ENCODE assay signal across 7 cellular contexts in the genomic region with DNA sequence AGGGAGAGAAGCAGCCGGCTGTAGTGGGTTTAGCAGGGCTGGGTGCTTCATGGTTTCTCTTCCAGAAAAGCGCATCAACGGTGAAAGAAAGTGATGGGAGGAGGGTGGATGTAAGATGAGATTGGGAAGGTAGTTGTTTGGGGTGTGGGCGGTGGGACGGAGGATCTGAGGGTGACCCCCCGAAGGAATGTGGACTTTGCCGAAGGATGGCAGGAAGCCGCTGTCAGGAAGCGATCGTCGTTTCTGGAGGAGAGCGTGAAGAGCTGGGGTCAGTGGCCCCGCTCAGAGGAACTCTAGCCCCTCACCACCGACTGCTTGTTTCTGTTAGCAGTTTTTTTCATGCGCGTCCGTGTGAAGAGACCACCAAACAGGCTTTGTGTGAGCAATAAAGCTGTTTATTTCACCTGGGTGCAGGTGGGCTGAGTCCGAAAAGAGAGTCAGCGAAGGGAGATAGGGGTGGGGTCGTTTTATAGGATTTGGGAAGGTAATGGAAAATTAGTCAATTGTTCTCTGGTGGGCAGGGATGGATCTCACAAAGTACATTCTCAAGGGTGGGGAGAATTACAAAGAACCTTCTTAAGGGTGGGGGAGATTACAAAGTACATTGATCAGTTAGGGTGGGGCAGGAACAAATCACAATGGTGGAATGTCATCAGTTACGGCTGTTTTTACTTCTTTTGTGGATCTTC. TPM values are rescaled to one million over a fixed set of nuclear protein-coding genes. Genes with fewer than 3 reads are reported as not detected.
DNase-seq lines count a peak whose midpoint lies in the region; ATAC-seq, FAIRE-seq and TF ChIP-seq lines count a peak whose summit lies in the region.
"Not testable (repeated sequence)": the region's sequence is repeated elsewhere in the genome, so short reads cannot be mapped to it uniquely, and the experiment has no call there.

No MANE protein-coding gene starts in this region.

- intact Hi-C loops in sciatic nerve (cut with DNase I): not testable (repeated sequence)

- CTCF ChIA-PET in activated CD4-positive, alpha-beta T cell treated with anti-CD3 and anti-CD28 coated beads, Interleukin-2, amount 10 ng/mL, durations not matched to agents 7 days and 5 days (lab: Charles Lee): interaction anchor here (0.7 to 1.9 kb wide), 8 partner anchors 9 to 233 kb away, joined by 3 to 9 read pairs (median 4); no protein-coding TSS in a partner anchor

- not testable (repeated sequence) for H3K9me3 Mint-ChIP-seq in activated CD4-positive, alpha-beta T cell treated with anti-CD3 and anti-CD28 coated beads, Interleukin-2, amount 10 ng/mL, durations not matched to agents 7 days and 5 days; glutamatergic neuron (ENCODE audit: unreplicated experiment); memory B cell

- peaks cover 49% of the 10 kb centered on the region for H3K4me1 Mint-ChIP-seq in activated CD4-positive, alpha-beta T cell treated with anti-CD3 and anti-CD28 coated beads, Interleukin-2, amount 10 ng/mL, durations not matched to agents 7 days and 5 days
- peaks cover 19% of the 10 kb centered on the region for H3K4me1 Mint-ChIP-seq in glutamatergic neuron (ENCODE audit: low read depth, unreplicated experiment)
- peaks cover 42% of the 10 kb centered on the region for H3K4me1 Mint-ChIP-seq in memory B cell

- not testable (repeated sequence) for H3K9me2 ChIP-seq in Loucy (replicated peaks; ENCODE audit: low read depth, low read length)

- peak overlapping the region; percentile 65; the same call in 1 of the 2 replicates for H2AFZ ChIP-seq in Loucy (ENCODE audit: low read length)

- POLR2A ChIA-PET in activated CD4-positive, alpha-beta T cell treated with anti-CD3 and anti-CD28 coated beads, Interleukin-2, amount 10 ng/mL, durations not matched to agents 7 days and 5 days (lab: Charles Lee): not testable (repeated sequence)

- FAIRE-seq in GM18507 (lab: Jason Lieb, UNC): peak; percentile 9
- FAIRE-seq in bronchial epithelial cell (lab: Jason Lieb, UNC): not testable (repeated sequence)

- H3K27me3 ChIP-seq in Loucy (ENCODE audit: insufficient read depth, low read length, poor library complexity, severe bottlenecking); bronchial epithelial cell (ENCODE audit: control insufficient read depth, insufficient read depth, low read length): not testable (repeated sequence)

- peaks cover 59% of the 10 kb centered on the region for H3K79me2 ChIP-seq in Loucy (ENCODE audit: insufficient read depth, low read length)

- ATAC-seq in memory B cell (ENCODE audit: low read depth): not testable (repeated sequence)
- peak; percentile 3 for ATAC-seq in sciatic nerve

- peaks cover 41% of the 10 kb centered on the region for H4K20me1 ChIP-seq in Loucy (ENCODE audit: insufficient read depth, low read length, poor library complexity, severe bottlenecking)

- peaks cover 40% of the 10 kb centered on the region for H3K36me3 Mint-ChIP-seq in activated CD4-positive, alpha-beta T cell treated with anti-CD3 and anti-CD28 coated beads, Interleukin-2, amount 10 ng/mL, durations not matched to agents 7 days and 5 days (ENCODE audit: low read depth)
- H3K36me3 Mint-ChIP-seq in glutamatergic neuron (ENCODE audit: unreplicated experiment); memory B cell: not testable (repeated sequence)

- H3K27me3 Mint-ChIP-seq in activated CD4-positive, alpha-beta T cell treated with anti-CD3 and anti-CD28 coated beads, Interleukin-2, amount 10 ng/mL, durations not matched to agents 7 days and 5 days; glutamatergic neuron (ENCODE audit: unreplicated experiment); memory B cell: not testable (repeated sequence)

- peak overlapping the region; percentile 92 for H3K4me2 ChIP-seq in Loucy (ENCODE audit: low read depth, low read length, poor library complexity, severe bottlenecking)

- not testable (repeated sequence) for DNase-seq in GM18507 (ENCODE audit: extremely low spot score, insufficient read length, low read depth); activated CD4-positive, alpha-beta T cell treated with anti-CD3 and anti-CD28 coated beads, Interleukin-2, amount 10 ng/mL, durations not matched to agents 7 days and 5 days; bronchial epithelial cell (ENCODE audit: low read depth); memory B cell (ENCODE audit: low spot score in 2 of 2); sciatic nerve (ENCODE audit: low spot score)
- peak; percentile 20 for DNase-seq in glutamatergic neuron

- TF ChIP-seq CTCF in Loucy (conservative IDR thresholded peaks at IDR 0.05; ENCODE audit: low read length); bronchial epithelial cell (IDR thresholded peaks at IDR 0.05; ENCODE audit: insufficient read depth, low read length, severe bottlenecking); glutamatergic neuron (IDR thresholded peaks at IDR 0.05; ENCODE audit: partially characterized antibody, unreplicated experiment): not testable (repeated sequence)

- peak overlapping the region; percentile 97 for H3K27ac Mint-ChIP-seq in activated CD4-positive, alpha-beta T cell treated with anti-CD3 and anti-CD28 coated beads, Interleukin-2, amount 10 ng/mL, durations not matched to agents 7 days and 5 days
- H3K27ac Mint-ChIP-seq in glutamatergic neuron (ENCODE audit: unreplicated experiment): peak overlapping the region; percentile 96
- peak overlapping the region; percentile 95 for H3K27ac Mint-ChIP-seq in memory B cell

- peak overlapping the region; percentile 99 for H3K4me3 Mint-ChIP-seq in activated CD4-positive, alpha-beta T cell treated with anti-CD3 and anti-CD28 coated beads, Interleukin-2, amount 10 ng/mL, durations not matched to agents 7 days and 5 days
- H3K4me3 Mint-ChIP-seq in glutamatergic neuron (ENCODE audit: unreplicated experiment) (peak overlapping the region; percentile 93), memory B cell (peak overlapping the region; percentile 94)

- H3K9ac ChIP-seq in Loucy (ENCODE audit: low read depth, low read length, poor library complexity, severe bottlenecking): peak overlapping the region; percentile 96

- peaks cover 32% of the 10 kb centered on the region for H3K4me1 ChIP-seq in Loucy (ENCODE audit: insufficient read depth, low read length, poor library complexity, severe bottlenecking)

- not testable (repeated sequence) for H3K9me3 ChIP-seq in Loucy (ENCODE audit: insufficient read depth, low read depth, low read length)

- not testable (repeated sequence) for H3K36me3 ChIP-seq in Loucy (ENCODE audit: insufficient read depth, low read length); bronchial epithelial cell (ENCODE audit: control insufficient read depth, insufficient read depth, low read length)

- peak overlapping the region; percentile 97 for H3K4me3 ChIP-seq in Loucy (ENCODE audit: low read length, poor library complexity, severe bottlenecking)
- H3K4me3 ChIP-seq in bronchial epithelial cell (ENCODE audit: low read depth, low read length): peak overlapping the region; percentile 92

- H3F3A ChIP-seq in Loucy (ENCODE audit: low read depth): not testable (repeated sequence)

RNA-seq across cellular contexts. Expression of a gene that starts 0.8 kb away (rescaled TPM):
- total RNA-seq in activated CD4-positive, alpha-beta T cell treated with anti-CD3 and anti-CD28 coated beads, Interleukin-2, amount 10 ng/mL, durations not matched to agents 7 days and 5 days: 100 to 1,000 TPM; 141 to 182 TPM
- total RNA-seq in bronchial epithelial cell: 20.5 and 22.5 TPM in 2 replicates
- 83.6 TPM for total RNA-seq in glutamatergic neuron (ENCODE audit: unreplicated experiment)
- 130 TPM for total RNA-seq in sciatic nerve

RNA-seq across cellular contexts. Expression of a gene that starts 12.6 kb away (rescaled TPM):
- total RNA-seq in activated CD4-positive, alpha-beta T cell treated with anti-CD3 and anti-CD28 coated beads, Interleukin-2, amount 10 ng/mL, durations not matched to agents 7 days and 5 days: 10 to 100 TPM; 38.7 to 40.1 TPM
- total RNA-seq in bronchial epithelial cell (15.7 and 17.1 TPM in 2 replicates), glutamatergic neuron (ENCODE audit: unreplicated experiment) (20.2 TPM), sciatic nerve (28.0 TPM)
